Comparison of ENCODE assay signal across 1 cellular context in genomic region chr1:91741301-91741700, GRCh38.
A peak's percentile ranks its signal among the peaks of the same experiment; 100 is the strongest.
TF ChIP-seq lines count a peak whose summit lies in the region.

No MANE protein-coding gene starts in this region.

TF ChIP-seq in IMR-90, 13 proteins besides CTCF, POLR2A, EP300 and RAD21:
- TF ChIP-seq RCOR1 (IDR thresholded peaks at IDR 0.05; ENCODE audit: insufficient replicate concordance, low read length) (no peak), MAZ (IDR thresholded peaks at IDR 0.05; ENCODE audit: borderline replicate concordance, low read depth, low read length) (peak; percentile 22; the same call in 1 of the 2 replicates)
